1 cellular context compared by ENCODE assay signal in genomic region chr1:183586897-183587296, GRCh38.
TF ChIP-seq lines count a peak whose summit lies in the region.

No MANE protein-coding gene starts in this region.

TF ChIP-seq in GM23338, 12 proteins besides CTCF, POLR2A, EP300 and RAD21 (continued from another document):
- TF ChIP-seq ZNF462 (CRISPR knock-in tag; IDR thresholded peaks at IDR 0.05) (no peak), STAT1 (IDR thresholded peaks at IDR 0.05; ENCODE audit: unreplicated experiment) (no peak), REST (IDR thresholded peaks at IDR 0.05; ENCODE audit: unreplicated experiment) (no peak), EZH2 (IDR thresholded peaks at IDR 0.05; ENCODE audit: low read depth, unreplicated experiment) (no peak), CREB1 (CRISPR knock-in tag; IDR thresholded peaks at IDR 0.05; ENCODE audit: low read depth) (no peak), ZNF114 (CRISPR knock-in tag; IDR thresholded peaks at IDR 0.05) (no peak), EZH2phosphoT487 (IDR thresholded peaks at IDR 0.05; ENCODE audit: unreplicated experiment) (no peak), JUNB (IDR thresholded peaks at IDR 0.05; ENCODE audit: unreplicated experiment) (no peak)
- TF ChIP-seq, protein P1, sequence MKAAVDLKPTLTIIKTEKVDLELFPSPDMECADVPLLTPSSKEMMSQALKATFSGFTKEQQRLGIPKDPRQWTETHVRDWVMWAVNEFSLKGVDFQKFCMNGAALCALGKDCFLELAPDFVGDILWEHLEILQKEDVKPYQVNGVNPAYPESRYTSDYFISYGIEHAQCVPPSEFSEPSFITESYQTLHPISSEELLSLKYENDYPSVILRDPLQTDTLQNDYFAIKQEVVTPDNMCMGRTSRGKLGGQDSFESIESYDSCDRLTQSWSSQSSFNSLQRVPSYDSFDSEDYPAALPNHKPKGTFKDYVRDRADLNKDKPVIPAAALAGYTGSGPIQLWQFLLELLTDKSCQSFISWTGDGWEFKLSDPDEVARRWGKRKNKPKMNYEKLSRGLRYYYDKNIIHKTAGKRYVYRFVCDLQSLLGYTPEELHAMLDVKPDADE (IDR thresholded peaks at IDR 0.05) = no peak
